Comparison of ENCODE assay signal across 23 cellular contexts in genomic region chr1:173270243-173270642, GRCh38.
DNase-seq lines count a peak whose midpoint lies in the region; ATAC-seq and TF ChIP-seq lines count a peak whose summit lies in the region.
"Had no signal": no experiment of that assay in that cellular context is flagged by ENCODE, and none has a peak within 500 bp of the region (broad histone marks: within the 10 kb centered on the region; RNA-seq: fewer than 3 reads in every experiment).

No MANE protein-coding gene starts in this region.

- H3K4me1 Mint-ChIP-seq in HFFc6 (ENCODE audit: low read depth), result peaks cover 71% of the 10 kb centered on the region
- H3K4me1 Mint-ChIP-seq in activated T-helper 2 cell treated with anti-CD3 and anti-CD28 coated beads, Interferon-gamma antibody, Interleukin-2, Interleukin-4, amounts not matched to agents 10 μg/mL and 5 μg/mL and 100 μg/mL, durations not matched to agents 14 hours and 24 hours and 36 hours (ENCODE audit: low read depth), result no peaks in the 10 kb centered on the region

- peaks cover 6% of the 10 kb centered on the region for H3F3A ChIP-seq in smooth muscle cell (ENCODE audit: low read depth)

- H3K36me3 ChIP-seq in RWPE2 (ENCODE audit: low read depth) (no peaks in the 10 kb centered on the region), smooth muscle cell (ENCODE audit: low read depth) (no peaks in the 10 kb centered on the region)
- H3K36me3 ChIP-seq: MG63 had no signal

- H3K4me3 ChIP-seq in RWPE2 (ENCODE audit: severe bottlenecking), result no peak overlapping the region
- no peak overlapping the region for H3K4me3 ChIP-seq in epithelial cell of esophagus (ENCODE audit: low read length)
- no peak overlapping the region for H3K4me3 ChIP-seq in smooth muscle cell
- H3K4me3 ChIP-seq: MG63 had no signal

- peak overlapping the region; percentile 74 for H3K27ac Mint-ChIP-seq in HFFc6
- no peak overlapping the region for H3K27ac Mint-ChIP-seq in activated T-helper 2 cell treated with anti-CD3 and anti-CD28 coated beads, Interferon-gamma antibody, Interleukin-2, Interleukin-4, amounts not matched to agents 10 μg/mL and 5 μg/mL and 100 μg/mL, durations not matched to agents 14 hours and 24 hours and 36 hours
- H3K27ac Mint-ChIP-seq: CD8-positive, alpha-beta memory T cell; H9; IgD-negative memory B cell had no signal

- intact Hi-C loops in activated T-helper 2 cell treated with anti-CD3 and anti-CD28 coated beads, Interferon-gamma antibody, Interleukin-2, Interleukin-4, amounts not matched to agents 10 μg/mL and 5 μg/mL and 100 μg/mL, durations not matched to agents 14 hours and 24 hours and 36 hours (cut with micrococcal nuclease), result no loop called here

- peak overlapping the region; percentile 39 for H3K9ac ChIP-seq in smooth muscle cell (ENCODE audit: low read depth)

- H3K9me3 Mint-ChIP-seq in HFFc6, result no peaks in the 10 kb centered on the region
- H3K9me3 Mint-ChIP-seq in activated T-helper 2 cell treated with anti-CD3 and anti-CD28 coated beads, Interferon-gamma antibody, Interleukin-2, Interleukin-4, amounts not matched to agents 10 μg/mL and 5 μg/mL and 100 μg/mL, durations not matched to agents 14 hours and 24 hours and 36 hours, result no peaks in the 10 kb centered on the region
- H3K9me3 Mint-ChIP-seq: CD8-positive, alpha-beta memory T cell; H9; IgD-negative memory B cell had no signal

- no peaks in the 10 kb centered on the region; the same call in 1 of the 2 replicates for H3K27me3 Mint-ChIP-seq in HFFc6 (ENCODE audit: insufficient read depth)
- peaks cover 12% of the 10 kb centered on the region for H3K27me3 Mint-ChIP-seq in activated T-helper 2 cell treated with anti-CD3 and anti-CD28 coated beads, Interferon-gamma antibody, Interleukin-2, Interleukin-4, amounts not matched to agents 10 μg/mL and 5 μg/mL and 100 μg/mL, durations not matched to agents 14 hours and 24 hours and 36 hours (ENCODE audit: low read depth)
- H3K27me3 Mint-ChIP-seq: IgD-negative memory B cell had no signal

- H3K4me2 ChIP-seq in smooth muscle cell, result peak overlapping the region; percentile 25

- no peaks in the 10 kb centered on the region for H3K79me2 ChIP-seq in smooth muscle cell (ENCODE audit: low read depth)

- H3K36me3 Mint-ChIP-seq in HFFc6 (ENCODE audit: low read depth), result 0 out of 2 replicates have a peak, but pooled peaks cover 4% of the 10 kb centered on the region
- H3K36me3 Mint-ChIP-seq in activated T-helper 2 cell treated with anti-CD3 and anti-CD28 coated beads, Interferon-gamma antibody, Interleukin-2, Interleukin-4, amounts not matched to agents 10 μg/mL and 5 μg/mL and 100 μg/mL, durations not matched to agents 14 hours and 24 hours and 36 hours (ENCODE audit: low read depth), result no peaks in the 10 kb centered on the region
- H3K36me3 Mint-ChIP-seq: CD8-positive, alpha-beta memory T cell; IgD-negative memory B cell had no signal

- peak overlapping the region; percentile 35 for H3K4me3 Mint-ChIP-seq in HFFc6
- H3K4me3 Mint-ChIP-seq in activated T-helper 2 cell treated with anti-CD3 and anti-CD28 coated beads, Interferon-gamma antibody, Interleukin-2, Interleukin-4, amounts not matched to agents 10 μg/mL and 5 μg/mL and 100 μg/mL, durations not matched to agents 14 hours and 24 hours and 36 hours (ENCODE audit: low read depth), result no peak overlapping the region
- H3K4me3 Mint-ChIP-seq: CD8-positive, alpha-beta memory T cell; H9 had no signal

- no peak for DNase-seq in HFFc6
- no peak for DNase-seq in RWPE2 (ENCODE audit: low spot score)
- peak; percentile 9 for DNase-seq in epithelial cell of esophagus (ENCODE audit: low read depth)
- DNase-seq in smooth muscle cell (lab: John Stamatoyannopoulos, UW; ENCODE audit: unreplicated experiment), result no peak
- no peak for DNase-seq in activated T-helper 2 cell treated with anti-CD3 and anti-CD28 coated beads, Interferon-gamma antibody, Interleukin-2, Interleukin-4, amounts not matched to agents 10 μg/mL and 5 μg/mL and 100 μg/mL, durations not matched to agents 14 hours and 24 hours and 36 hours (ENCODE audit: low spot score)
- DNase-seq in stimulated activated CD4-positive, alpha-beta T cell treated with anti-CD3 and anti-CD28 coated beads, Interleukin-4, amount 100 ng/mL, for 24 hours, result no peak
- no peak for DNase-seq in GF-D8 (lab: John Stamatoyannopoulos, UW)
- DNase-seq: AML-193; C1 segment of cervical spinal cord; CD8-positive, alpha-beta memory T cell; H9; Karpas-422; NCI-H1417; NCI-H1694 treated with DMSO at 0.1 percent for 48 hours; NCI-H2081 treated with DMSO at 0.1 percent for 48 hours; NCI-H2171 treated with DMSO at 0.1 percent for 48 hours; NCI-H524 treated with DMSO at 0.1 percent for 48 hours; NCI-H82; Right ventricle myocardium superior; T-helper 1 cell had no signal

- TF ChIP-seq CTCF in HFFc6 (IDR thresholded peaks at IDR 0.05), result no peak
- no peak for TF ChIP-seq CTCF in RWPE2 (IDR thresholded peaks at IDR 0.05; ENCODE audit: poor library complexity, severe bottlenecking)
- no peak for TF ChIP-seq CTCF in epithelial cell of esophagus (IDR thresholded peaks at IDR 0.05; ENCODE audit: insufficient read depth, low read depth, low read length, missing control alignments)
- no peak for TF ChIP-seq CTCF in smooth muscle cell (IDR thresholded peaks at IDR 0.05; ENCODE audit: borderline replicate concordance, insufficient read depth, poor library complexity, severe bottlenecking)

- no peaks in the 10 kb centered on the region for H3K9me3 ChIP-seq in RWPE2 (ENCODE audit: severe bottlenecking)
- no peaks in the 10 kb centered on the region for H3K9me3 ChIP-seq in smooth muscle cell (replicated peaks; ENCODE audit: low read depth)
- H3K9me3 ChIP-seq: MG63 had no signal

- no peaks in the 10 kb centered on the region for H4K20me1 ChIP-seq in smooth muscle cell (ENCODE audit: low read depth)

- H3K27ac ChIP-seq in RWPE2 (ENCODE audit: poor library complexity, severe bottlenecking) (peak overlapping the region; percentile 78), smooth muscle cell (ENCODE audit: low read depth) (peak overlapping the region; percentile 83)

- ATAC-seq in RWPE2 (ENCODE audit: low read depth) (no peak), HG03521 (IDR thresholded peaks at IDR 0.05; ENCODE audit: unreplicated experiment) (no peak)

- H3K27me3 ChIP-seq in RWPE2 (ENCODE audit: insufficient read depth, poor library complexity, severe bottlenecking) (no peaks in the 10 kb centered on the region), smooth muscle cell (ENCODE audit: low read depth) (no peaks in the 10 kb centered on the region)
- H3K27me3 ChIP-seq: MG63 had no signal

- WGBS in smooth muscle cell (ENCODE audit: low lambda C conversion rate), result 84% methylated on average over 2 of the region's 2 CpGs

- H2AFZ ChIP-seq in smooth muscle cell (ENCODE audit: low read depth), result no peak overlapping the region

- peaks cover 42% of the 10 kb centered on the region for H3K4me1 ChIP-seq in RWPE2 (ENCODE audit: insufficient read depth, poor library complexity, severe bottlenecking)
- H3K4me1 ChIP-seq in smooth muscle cell (ENCODE audit: low read depth), result peaks cover 13% of the 10 kb centered on the region
